In genomic region chr19:38230506-38231133, GRCh38 we compare ENCODE assay signal across 4 cellular contexts. TPM values are rescaled to one million over a fixed set of nuclear protein-coding genes. Genes with fewer than 3 reads are reported as not detected.
"Had no signal": no experiment of that assay in that cellular context is flagged by ENCODE, and none has a peak within 500 bp of the region (broad histone marks: within the 10 kb centered on the region; RNA-seq: fewer than 3 reads in every experiment).

No MANE protein-coding gene starts in this region.

RNA-seq across cellular contexts. Expression of gene PPP1R14A, which starts 25.6 kb away (rescaled TPM):
- total RNA-seq: M059J, PC-3, RPMI7951, SK-MEL-5 had no signal

RNA-seq across cellular contexts. Expression of gene SPINT2, which starts 33.8 kb away (rescaled TPM):
- total RNA-seq: SK-MEL-5 had no signal
